9 cellular contexts compared by ENCODE assay signal in the genomic region with DNA sequence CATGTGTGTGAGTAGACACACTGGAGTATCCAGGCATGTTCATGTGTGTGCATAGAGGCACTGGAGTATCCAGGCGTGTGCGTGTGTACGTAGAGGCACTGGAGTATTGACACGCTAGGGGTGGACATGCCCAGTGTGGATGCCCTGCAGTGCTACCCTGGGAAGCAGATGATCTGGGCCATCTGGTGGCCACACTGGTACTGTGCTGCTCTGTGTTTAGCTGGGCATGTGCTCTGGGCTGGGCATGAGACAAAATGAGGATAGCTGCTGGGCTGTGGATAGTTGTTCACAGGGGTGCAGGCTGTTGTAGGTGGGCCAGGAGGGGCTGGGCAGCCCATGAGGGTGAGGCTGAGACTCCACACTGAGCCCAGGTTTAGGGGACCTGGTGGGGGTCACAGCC. TPM values are rescaled to one million over a fixed set of nuclear protein-coding genes. Genes with fewer than 3 reads are reported as not detected.
DNase-seq lines count a peak whose midpoint lies in the region; ATAC-seq, FAIRE-seq and TF ChIP-seq lines count a peak whose summit lies in the region.
"Had no signal": no experiment of that assay in that cellular context is flagged by ENCODE, and none has a peak within 500 bp of the region (broad histone marks: within the 10 kb centered on the region; RNA-seq: fewer than 3 reads in every experiment).

No MANE protein-coding gene starts in this region.

- H3K79me2 ChIP-seq in HCT116 (ENCODE audit: insufficient read depth, low read length) = no peaks in the 10 kb centered on the region

- H3K9ac ChIP-seq in HCT116 (ENCODE audit: low read length) = no peak overlapping the region
- H3K9ac ChIP-seq in kidney (ENCODE audit: low read length in 2 of 2) = no peak overlapping the region

- BruUV-seq in HCT116 (replicated peaks; lab: Mats Ljungman, UMichigan) = no TSS peak

- TF ChIP-seq RAD21 in HCT116 (IDR thresholded peaks at IDR 0.05; ENCODE audit: low read depth) = peak; percentile 36; the same call in 1 of the 2 replicates

- H3K36me3 ChIP-seq in HCT116 (ENCODE audit: control insufficient read depth in 1 of 2, insufficient read depth in 2 of 2, low read length in 2 of 2) = no peaks in the 10 kb centered on the region
- no peaks in the 10 kb centered on the region for H3K36me3 ChIP-seq in kidney (ENCODE audit: control insufficient read depth in 1 of 2, insufficient read depth in 2 of 2, low read length in 2 of 2)
- no peaks in the 10 kb centered on the region for H3K36me3 ChIP-seq in prostate gland

- no peaks in the 10 kb centered on the region for H3K4me1 ChIP-seq in HCT116 (ENCODE audit: control insufficient read depth in 1 of 2, insufficient read depth in 2 of 2, low read length in 2 of 2)
- no peaks in the 10 kb centered on the region for H3K4me1 ChIP-seq in kidney (ENCODE audit: control insufficient read depth in 1 of 2, insufficient read depth in 1 of 2, low read depth in 1 of 2, low read length in 2 of 2)
- H3K4me1 ChIP-seq in prostate gland (replicated peaks) = no peaks in the 10 kb centered on the region

- no peaks in the 10 kb centered on the region for H3K9me2 ChIP-seq in HCT116 (ENCODE audit: insufficient read depth)

- no peak overlapping the region for H3K4me2 ChIP-seq in HCT116 (ENCODE audit: low read length)

- intact Hi-C loops in HCT116 (cut with micrococcal nuclease) (no loop called here), kidney (cut with DNase I) (no loop called here), prostate gland (cut with DNase I) (no loop called here)

- TF ChIP-seq CTCF in D721Med (IDR thresholded peaks at IDR 0.05; ENCODE audit: insufficient read depth, missing control alignments) = peak; percentile 32
- peak; percentile 26 to 42 (median 40); a peak in 4 of 6 replicates for TF ChIP-seq CTCF in HCT116 (IDR thresholded peaks at IDR 0.05 in 2 of 3, conservative IDR thresholded peaks at IDR 0.05 in 1 of 3; ENCODE audit: borderline replicate concordance in 1 of 3, insufficient read depth in 1 of 3, low read depth in 2 of 3, low read length in 2 of 3)
- no peak for TF ChIP-seq CTCF in kidney (IDR thresholded peaks at IDR 0.05; ENCODE audit: borderline replicate concordance, extremely low read depth, insufficient read depth)
- TF ChIP-seq CTCF in prostate gland (IDR thresholded peaks at IDR 0.05) = no peak

- no peaks in the 10 kb centered on the region for H4K20me1 ChIP-seq in HCT116 (ENCODE audit: insufficient read depth)

- POLR2A ChIA-PET in HCT116 (lab: Charles Lee) = no interaction called here

- H2AFZ ChIP-seq in HCT116 (ENCODE audit: low read depth, low read length, poor library complexity, severe bottlenecking) = no peak overlapping the region

- H3K27ac ChIP-seq in HCT116 (ENCODE audit: low read depth, low read length) (no peak overlapping the region), kidney (ENCODE audit: low read depth in 2 of 2, low read length in 2 of 2) (no peak overlapping the region), prostate gland (no peak overlapping the region)

- DNase-seq in D721Med (ENCODE audit: insufficient read length, low spot score) = no peak
- no peak for DNase-seq in HCT116 (ENCODE audit: low read depth, low spot score)
- peak; percentile 54 for DNase-seq in SW480 (ENCODE audit: low spot score)
- peak; percentile 54 for DNase-seq in kidney
- DNase-seq in superior temporal gyrus (ENCODE audit: extremely low spot score) = no peak
- no peak for DNase-seq in prostate gland (ENCODE audit: low spot score)
- DNase-seq: activated CD4-positive, alpha-beta T cell treated with anti-CD3 and anti-CD28 coated beads, Interleukin-2, amount 50 U/mL, for 4 hours had no signal

- H3K9me3 ChIP-seq in HCT116 (ENCODE audit: control insufficient read depth in 1 of 2, insufficient read depth in 1 of 2, low read depth in 1 of 2, low read length in 2 of 2) (no peaks in the 10 kb centered on the region), kidney (ENCODE audit: control insufficient read depth in 1 of 2, low read length in 2 of 2) (peaks cover 0 to 2% of the 10 kb centered on the region in 2 donors), prostate gland (no peaks in the 10 kb centered on the region)

- 72% methylated on average over 4 of the region's 4 CpGs for WGBS in prostate gland

- RAD21 ChIA-PET in HCT116 (lab: Charles Lee; ENCODE audit: low non-redundant PET in 1 of 2, low total read pairs in 2 of 2, uncharacterized antibody in 2 of 2, unreplicated experiment in 2 of 2) = no interaction called here

- CTCF ChIA-PET in HCT116 (lab: Charles Lee) = interaction anchor here (0.6 kb wide), 2 partner anchors 29 to 751 kb away, joined by 3 read pairs; no protein-coding TSS in a partner anchor

- ATAC-seq in HCT116 (peak; percentile 92), GM19328 (IDR thresholded peaks at IDR 0.05; ENCODE audit: unreplicated experiment) (no peak), GM18907 (IDR thresholded peaks at IDR 0.05; ENCODE audit: unreplicated experiment) (no peak)

- FAIRE-seq in D721Med (lab: Jason Lieb, UNC) (no peak), kidney (lab: Jason Lieb, UNC) (no peak)

- H3K4me3 ChIP-seq in HCT116 (replicated peaks in 1 of 2; ENCODE audit: low read depth in 1 of 2, low read length in 2 of 2) (no peak overlapping the region), kidney (ENCODE audit: low read length in 2 of 2) (no peak overlapping the region), prostate gland (no peak overlapping the region)

- TF ChIP-seq POLR2A in HCT116 (IDR thresholded peaks at IDR 0.05; ENCODE audit: borderline replicate concordance, extremely low read depth, insufficient read depth, insufficient read length) (no peak), prostate gland (IDR thresholded peaks at IDR 0.05) (no peak)

- H3K27me3 ChIP-seq in HCT116 (ENCODE audit: insufficient read depth, low read length) = no peaks in the 10 kb centered on the region
- H3K27me3 ChIP-seq in prostate gland (replicated peaks; ENCODE audit: insufficient read depth) = no peaks in the 10 kb centered on the region

TF ChIP-seq in HCT116, 20 proteins besides CTCF, POLR2A, EP300 and RAD21:
- TF ChIP-seq MAX (IDR thresholded peaks at IDR 0.05) = 0 out of 2 replicates have a peak, but pooled peaks have one; percentile 47
- no peak for TF ChIP-seq ELF1 (IDR thresholded peaks at IDR 0.05; ENCODE audit: borderline replicate concordance, low read depth)

RNA-seq across cellular contexts. Expression of gene NPBWR2, which starts 24.0 kb away (rescaled TPM):
- total RNA-seq in HCT116 (2021; ENCODE audit: unreplicated experiment) = not detected
- not detected in 2 replicates for polyA plus RNA-seq in HCT116 (2012)
- not detected for total RNA-seq in kidney
- polyA plus RNA-seq in kidney (ENCODE audit: insufficient read depth, low read depth, low replicate concordance) = not detected
- total RNA-seq in prostate gland = not detected

RNA-seq across cellular contexts. Expression of gene MYT1, which starts 32.8 kb away (rescaled TPM):
- total RNA-seq in HCT116 (2021; ENCODE audit: unreplicated experiment) (7.1 TPM), kidney (not detected), prostate gland (under 1 TPM; 0.27 to 0.74 TPM)
- 5.2 and 5.3 TPM in 2 replicates for polyA plus RNA-seq in HCT116 (2012)
- not detected for polyA plus RNA-seq in kidney (ENCODE audit: insufficient read depth, low read depth, low replicate concordance)

RNA-seq across cellular contexts. Expression of gene LKAAEAR1, which starts 47.2 kb away (rescaled TPM):
- total RNA-seq in HCT116 (2021; ENCODE audit: unreplicated experiment) (not detected), kidney (0.31 TPM), prostate gland (10 to 100 TPM in 1 of 2 donors, not detected in 1; 10.2 TPM)
- 0.06 and 0.08 TPM in 2 replicates for polyA plus RNA-seq in HCT116 (2012)
- not detected for polyA plus RNA-seq in kidney (ENCODE audit: insufficient read depth, low read depth, low replicate concordance)

RNA-seq across cellular contexts. Expression of gene OPRL1, which starts 51.5 kb away (rescaled TPM):
- total RNA-seq in HCT116 (2021; ENCODE audit: unreplicated experiment) (1.6 TPM), kidney (1.2 TPM), prostate gland (1 to 10 TPM; 1.5 to 2.9 TPM)
- polyA plus RNA-seq in HCT116 (2012) = 1.6 and 1.7 TPM in 2 replicates
- 0.39 TPM for polyA plus RNA-seq in kidney (ENCODE audit: insufficient read depth, low read depth, low replicate concordance)

RNA-seq across cellular contexts. Expression of gene RGS19, which starts 52.1 kb away (rescaled TPM):
- 21.4 TPM for total RNA-seq in HCT116 (2021; ENCODE audit: unreplicated experiment)
- polyA plus RNA-seq in HCT116 (2012) = 18.1 and 21.4 TPM in 2 replicates
- total RNA-seq in kidney = 20.2 TPM
- 6.8 TPM for polyA plus RNA-seq in kidney (ENCODE audit: insufficient read depth, low read depth, low replicate concordance)
- 10 to 100 TPM; 13.3 to 15.1 TPM for total RNA-seq in prostate gland

Comparison
In these comparisons a context has a peak if more than half of its experiments do, and no peak if none do; other contexts are left out.
1. DNase-seq: peak in SW480 (single experiment) and kidney (single experiment); none in D721Med (single experiment), HCT116 (single experiment), superior temporal gyrus (single experiment) and prostate gland (single experiment).
2. CTCF ChIP-seq: peak in D721Med (single experiment) and HCT116 (3 of 3); none in kidney (single experiment) and prostate gland (0 of 4).